ENCODE assay signal across 8 cellular contexts in the genomic region with DNA sequence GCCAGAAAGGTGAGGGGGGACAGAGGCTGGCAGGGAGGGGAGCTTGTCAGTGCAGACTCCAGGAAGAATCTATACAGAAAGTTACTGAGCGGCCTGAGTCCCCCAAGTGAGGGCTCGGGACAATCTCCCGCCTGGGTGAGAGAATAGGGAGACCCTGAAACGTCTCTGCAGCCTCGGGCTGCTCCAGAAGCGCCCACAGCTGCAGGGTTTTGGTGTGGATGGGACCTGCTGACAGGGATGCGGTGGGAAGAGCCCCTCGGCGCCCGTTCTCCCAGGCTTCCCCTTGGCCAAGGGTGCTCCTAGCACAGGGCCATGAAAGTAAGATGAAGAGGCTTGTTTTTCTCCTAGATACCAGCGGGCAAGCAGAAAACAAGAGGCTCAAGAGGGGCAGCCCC. TPM values are rescaled to one million over a fixed set of nuclear protein-coding genes. Genes with fewer than 3 reads are reported as not detected.
A peak's percentile ranks its signal among the peaks of the same experiment; 100 is the strongest.
DNase-seq lines count a peak whose midpoint lies in the region; ATAC-seq and TF ChIP-seq lines count a peak whose summit lies in the region.

No MANE protein-coding gene starts in this region.

- intact Hi-C loops in activated CD4-positive, alpha-beta T cell treated with anti-CD3 and anti-CD28 coated beads for 36 hours (cut with DNase I, micrococcal nuclease): loop anchor here (2.0 to 5.0 kb wide), 5 partner anchors 95 to 1618 kb away; partner anchors contain the start of genes CCDC87 (in 1 of the 2), CCS (in 1 of the 2), NDUFV1 (in 1 of the 2) and NPAS4 (in 1 of the 2)

- peak overlapping the region; percentile 92 for H3K4me3 ChIP-seq in suprapubic skin

- TF ChIP-seq EP300 in suprapubic skin (IDR thresholded peaks at IDR 0.05): no peak

- H3K36me3 ChIP-seq in suprapubic skin: peaks cover 51% of the 10 kb centered on the region

- TF ChIP-seq CTCF in suprapubic skin (IDR thresholded peaks at IDR 0.05): no peak

- H3K27me3 ChIP-seq in suprapubic skin: no peaks in the 10 kb centered on the region

- H3K27ac ChIP-seq in suprapubic skin: peak overlapping the region; percentile 95

- H3K4me1 ChIP-seq in suprapubic skin: peaks cover 41% of the 10 kb centered on the region

- H3K27me3 Mint-ChIP-seq in activated CD4-positive, alpha-beta T cell treated with anti-CD3 and anti-CD28 coated beads for 36 hours: no peaks in the 10 kb centered on the region
- H3K27me3 Mint-ChIP-seq in immature natural killer cell (ENCODE audit: low read depth in 3 of 3): peaks cover 2 to 15% (median 7%) of the 10 kb centered on the region in 3 donors

- peak overlapping the region; percentile 90 for H3K27ac Mint-ChIP-seq in activated CD4-positive, alpha-beta T cell treated with anti-CD3 and anti-CD28 coated beads for 36 hours
- H3K27ac Mint-ChIP-seq in immature natural killer cell: peak overlapping the region; percentile 95 to 99 (median 96)

- H3K9me3 ChIP-seq in suprapubic skin: no peaks in the 10 kb centered on the region

- H3K4me1 Mint-ChIP-seq in activated CD4-positive, alpha-beta T cell treated with anti-CD3 and anti-CD28 coated beads for 36 hours: peaks cover 51% of the 10 kb centered on the region
- peaks cover 53 to 61% of the 10 kb centered on the region in 2 donors for H3K4me1 Mint-ChIP-seq in immature natural killer cell

- no peak for DNase-seq in activated CD4-positive, alpha-beta T cell treated with anti-CD3 and anti-CD28 coated beads for 36 hours
- DNase-seq in activated CD4-positive, alpha-beta T cell treated with anti-CD3 and anti-CD28 coated beads for 4 hours: no peak
- peak; percentile 13 for DNase-seq in activated CD8-positive, alpha-beta memory T cell treated with anti-CD3 and anti-CD28 coated beads, Interleukin-2, amount 50 U/mL, for 4 hours
- DNase-seq in immature natural killer cell: no peak
- no peak for DNase-seq in suprapubic skin (ENCODE audit: low spot score in 2 of 2)
- no peak for DNase-seq in SW480 (ENCODE audit: low spot score)
- no peak for DNase-seq in NCI-H69 (lab: John Stamatoyannopoulos, UW)
- DNase-seq in DMS153 (lab: John Stamatoyannopoulos, UW): no peak

- POLR2A ChIA-PET in activated CD4-positive, alpha-beta T cell treated with anti-CD3 and anti-CD28 coated beads for 36 hours (lab: Charles Lee): interaction anchor here (0.6 to 2.0 kb wide), 5 partner anchors 10 to 556 kb away, joined by 3 to 10 read pairs (median 3); partner anchors contain the start of gene DPP3

- TF ChIP-seq POLR2A in suprapubic skin (IDR thresholded peaks at IDR 0.05): no peak

- WGBS in suprapubic skin: 3% methylated on average over 9 of the region's 11 CpGs

- H3K36me3 Mint-ChIP-seq in activated CD4-positive, alpha-beta T cell treated with anti-CD3 and anti-CD28 coated beads for 36 hours (ENCODE audit: low read depth): peaks cover 32% of the 10 kb centered on the region
- H3K36me3 Mint-ChIP-seq in immature natural killer cell: no peaks in the 10 kb centered on the region

- H3K9me3 Mint-ChIP-seq in activated CD4-positive, alpha-beta T cell treated with anti-CD3 and anti-CD28 coated beads for 36 hours (ENCODE audit: low read depth): no peaks in the 10 kb centered on the region
- H3K9me3 Mint-ChIP-seq in immature natural killer cell: no peaks in the 10 kb centered on the region

- H3K4me3 Mint-ChIP-seq in activated CD4-positive, alpha-beta T cell treated with anti-CD3 and anti-CD28 coated beads for 36 hours: peak overlapping the region; percentile 92
- H3K4me3 Mint-ChIP-seq in immature natural killer cell: peak overlapping the region; percentile 91 to 98 (median 94)

- ATAC-seq in activated CD4-positive, alpha-beta T cell treated with anti-CD3 and anti-CD28 coated beads for 36 hours: no peak

- CTCF ChIA-PET in activated CD4-positive, alpha-beta T cell treated with anti-CD3 and anti-CD28 coated beads for 36 hours (lab: Charles Lee): interaction anchor here (0.6 to 3.3 kb wide), 8 partner anchors 9 to 479 kb away, joined by 3 to 11 read pairs (median 3); no protein-coding TSS in a partner anchor

RNA-seq across cellular contexts. Expression of gene RCE1, which starts 0.7 kb away (rescaled TPM):
- total RNA-seq in activated CD4-positive, alpha-beta T cell treated with anti-CD3 and anti-CD28 coated beads for 36 hours: 10 to 100 TPM; 24.9 to 25.6 TPM
- polyA plus RNA-seq in immature natural killer cell: 10 to 100 TPM; 19.5 to 29.1 (median 27.5) TPM
- 10 to 100 TPM; 32.2 to 54.4 (median 42.8) TPM for total RNA-seq in suprapubic skin

RNA-seq across cellular contexts. Expression of gene LRFN4, which starts 14.4 kb away (rescaled TPM):
- 10 to 100 TPM; 19.2 to 22.7 TPM for total RNA-seq in activated CD4-positive, alpha-beta T cell treated with anti-CD3 and anti-CD28 coated beads for 36 hours
- polyA plus RNA-seq in immature natural killer cell: under 1 TPM in 2 of 3 donors, not detected in 1; 0.12 to 0.16 TPM
- total RNA-seq in suprapubic skin: 1 to 10 TPM; 6.0 to 8.5 (median 8.3) TPM
